In the genomic region with DNA sequence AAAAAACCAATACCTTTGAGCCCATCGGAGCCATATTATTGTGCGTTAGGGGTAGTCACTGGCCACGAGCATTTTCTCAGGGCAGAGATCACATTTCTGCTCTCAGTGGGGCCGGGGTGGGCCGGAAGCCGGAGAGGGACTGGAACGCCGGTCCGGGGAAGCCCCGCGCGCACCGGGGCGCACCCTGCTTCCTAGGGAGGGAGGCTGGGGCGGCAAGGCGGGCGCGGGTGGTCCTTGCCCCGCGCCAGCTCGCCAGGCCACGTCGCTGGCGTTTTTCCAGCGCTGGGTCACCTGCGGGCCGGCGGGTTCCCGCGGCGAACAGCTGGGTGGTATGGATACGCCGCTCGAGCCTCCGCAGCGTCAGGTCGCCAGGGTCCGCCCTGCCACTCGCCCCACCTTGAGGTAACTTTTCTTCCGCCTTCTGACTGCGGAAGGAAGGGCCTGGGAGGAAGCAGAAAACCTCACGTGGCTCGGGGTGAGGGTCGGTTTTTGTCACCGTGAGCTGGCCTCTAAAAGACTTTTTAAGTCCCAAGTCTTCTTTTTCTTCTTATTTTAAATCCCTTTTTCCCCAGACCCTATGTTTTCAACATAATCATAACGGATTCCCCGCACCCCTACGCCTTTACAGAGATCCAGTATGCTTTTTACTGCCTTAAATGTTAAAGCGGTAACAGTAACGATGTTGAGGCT, we compare ENCODE assay signal across 8 cellular contexts. TPM values are rescaled to one million over a fixed set of nuclear protein-coding genes. Genes with fewer than 3 reads are reported as not detected.
DNase-seq lines count a peak whose midpoint lies in the region; ATAC-seq and TF ChIP-seq lines count a peak whose summit lies in the region.

No MANE protein-coding gene starts in this region.

- peaks cover 11 to 21% (median 18%) of the 10 kb centered on the region in 10 experiments for H3K4me1 ChIP-seq in BLaER1 treated with 17β-estradiol and CSF1 and Interleukin-3, amounts not matched to agents 10 nM and 100 nM
- H3K4me1 ChIP-seq in right cardiac atrium (ENCODE audit: control insufficient read depth, insufficient read depth, low read length) = no peaks in the 10 kb centered on the region
- peaks cover 5 to 6% of the 10 kb centered on the region in 2 donors for H3K4me1 ChIP-seq in gastrocnemius medialis

- 6% methylated on average over 50 of the region's 50 CpGs for WGBS in right cardiac atrium

- intact Hi-C loops in right cardiac atrium (cut with DNase I) = loop anchor here in 3 of 4 donors (10.0 kb wide), 1 partner anchor 61 kb away; no protein-coding TSS in a partner anchor
- intact Hi-C loops in gastrocnemius medialis (cut with DNase I; ENCODE audit: low total_unique reads) = loop anchor here (5.0 kb wide), 1 partner anchor 44 kb away; no protein-coding TSS in a partner anchor

- H3K4me2 ChIP-seq in BLaER1 treated with 17β-estradiol and CSF1 and Interleukin-3, amounts not matched to agents 10 nM and 100 nM = peak overlapping the region; percentile 72 to 93 (median 85)

- H3K9ac ChIP-seq in BLaER1 treated with 17β-estradiol and CSF1 and Interleukin-3, amounts not matched to agents 10 nM and 100 nM = peak overlapping the region; percentile 96 to 100 (median 99)

- TF ChIP-seq POLR2A in gastrocnemius medialis (IDR thresholded peaks at IDR 0.05) = peak; percentile 32 to 57

- no peaks in the 10 kb centered on the region; a peak in 1 of 22 replicates for H3K27me3 ChIP-seq in BLaER1 treated with 17β-estradiol and CSF1 and Interleukin-3, amounts not matched to agents 10 nM and 100 nM
- H3K27me3 ChIP-seq in right cardiac atrium (ENCODE audit: control insufficient read depth, insufficient read depth) (no peaks in the 10 kb centered on the region), gastrocnemius medialis (peaks cover 44 to 49% (median 46%) of the 10 kb centered on the region in 3 donors)

- peaks cover 17% of the 10 kb centered on the region for H3K4me1 Mint-ChIP-seq in activated naive CD8-positive, alpha-beta T cell (ENCODE audit: low read depth)

- H3K27ac ChIP-seq in BLaER1 treated with 17β-estradiol and CSF1 and Interleukin-3, amounts not matched to agents 10 nM and 100 nM = peak overlapping the region; percentile 98 to 100 (median 99)
- H3K27ac ChIP-seq in right cardiac atrium (ENCODE audit: low read length) = peak overlapping the region; percentile 86
- peak overlapping the region; percentile 83 to 92 (median 90) for H3K27ac ChIP-seq in gastrocnemius medialis

- in situ Hi-C loops in gastrocnemius medialis (cut with MboI; ENCODE audit: low sequenced_read_pairs in 4 of 4) = loop anchor here in 1 of 4 donors (10.0 kb wide), 1 partner anchor 61 kb away; no protein-coding TSS in a partner anchor

- H3K4me3 Mint-ChIP-seq in activated naive CD8-positive, alpha-beta T cell = peak overlapping the region; percentile 96

- DNase-seq in SIG-M5 treated with dmso at 0.1 percent for 504 hours (lab: John Stamatoyannopoulos, UW; ENCODE audit: unreplicated experiment) (peak; percentile 80), right cardiac atrium (peak; percentile 64 to 79 (median 79)), gastrocnemius medialis (peak; percentile 11 to 33), SHP77 (lab: John Stamatoyannopoulos, UW) (no peak)

- no peaks in the 10 kb centered on the region; a peak in 3 of 22 replicates for H3K9me3 ChIP-seq in BLaER1 treated with 17β-estradiol and CSF1 and Interleukin-3, amounts not matched to agents 10 nM and 100 nM (replicated peaks in 1 of 11)
- H3K9me3 ChIP-seq in right cardiac atrium (ENCODE audit: control insufficient read depth, low read length) (no peaks in the 10 kb centered on the region), gastrocnemius medialis (no peaks in the 10 kb centered on the region)

- H3K4me3 ChIP-seq in BLaER1 treated with 17β-estradiol and CSF1 and Interleukin-3, amounts not matched to agents 10 nM and 100 nM = peak overlapping the region; percentile 75 to 100 (median 93)
- H3K4me3 ChIP-seq in right cardiac atrium (ENCODE audit: low read length) (peak overlapping the region; percentile 82), gastrocnemius medialis (peak overlapping the region; percentile 55 to 63 (median 56))

- ATAC-seq in GM19324 (IDR thresholded peaks at IDR 0.05; ENCODE audit: low FRiP score, unreplicated experiment) (peak; percentile 49), HG03439 (IDR thresholded peaks at IDR 0.05; ENCODE audit: unreplicated experiment) (peak; percentile 42), right cardiac atrium (peak in 1 of 2 donors; percentile 5), gastrocnemius medialis (no peak)

- H4K20me1 ChIP-seq in BLaER1 treated with 17β-estradiol and CSF1 and Interleukin-3, amounts not matched to agents 10 nM and 100 nM = peaks cover 20 to 23% (median 22%) of the 10 kb centered on the region in 11 experiments

- H3K36me3 ChIP-seq in BLaER1 treated with 17β-estradiol and CSF1 and Interleukin-3, amounts not matched to agents 10 nM and 100 nM = peaks cover 20 to 25% (median 21%) of the 10 kb centered on the region in 11 experiments
- H3K36me3 ChIP-seq in gastrocnemius medialis = peaks cover 0 to 1% of the 10 kb centered on the region in 2 donors

- peak overlapping the region; percentile 97 for H3K27ac Mint-ChIP-seq in activated naive CD8-positive, alpha-beta T cell

- H3K36me3 Mint-ChIP-seq in activated naive CD8-positive, alpha-beta T cell = peaks cover 18% of the 10 kb centered on the region

- no peak for TF ChIP-seq CTCF in gastrocnemius medialis (IDR thresholded peaks at IDR 0.05 in 4 of 5, conservative IDR thresholded peaks at IDR 0.05 in 1 of 5)

- no peaks in the 10 kb centered on the region for H3K27me3 Mint-ChIP-seq in activated naive CD8-positive, alpha-beta T cell

- H3K9me3 Mint-ChIP-seq in activated naive CD8-positive, alpha-beta T cell (ENCODE audit: low read depth) = no peaks in the 10 kb centered on the region

RNA-seq across cellular contexts. Expression of a gene that starts 2.7 kb away (rescaled TPM):
- total RNA-seq in right cardiac atrium (1,000 to 10,000 TPM; 4,421 to 6,620 (median 4,841) TPM), gastrocnemius medialis (1,000 to 10,000 TPM in 3 of 4 donors, 100 to 1,000 TPM in 1; 846 to 1,271 (median 1,198) TPM)
- 2,506 TPM for polyA plus RNA-seq in right cardiac atrium

Comparison
In these comparisons a context has a peak if more than half of its experiments do, and no peak if none do; other contexts are left out.
1. ATAC-seq: peak in GM19324 (single experiment) and HG03439 (single experiment); none in gastrocnemius medialis (0 of 2).
2. DNase-seq: peak in SIG-M5 treated with dmso at 0.1 percent for 504 hours (single experiment), right cardiac atrium (3 of 3) and gastrocnemius medialis (2 of 2); none in SHP77 (0 of 2).
3. Peak in every context shown above with its lines, with median percentiles within 50 percentile points of each other: H3K27ac ChIP-seq and H3K4me3 ChIP-seq.